ENCODE assay signal across 18 cellular contexts in genomic region chr10:15346440-15347141, GRCh38. TPM values are rescaled to one million over a fixed set of nuclear protein-coding genes. Genes with fewer than 3 reads are reported as not detected.
DNase-seq lines count a peak whose midpoint lies in the region; ATAC-seq and TF ChIP-seq lines count a peak whose summit lies in the region.
"Had no signal": no experiment of that assay in that cellular context is flagged by ENCODE, and none has a peak within 500 bp of the region (broad histone marks: within the 10 kb centered on the region; RNA-seq: fewer than 3 reads in every experiment).

No MANE protein-coding gene starts in this region.

- H3K4me1 ChIP-seq in right cardiac atrium (ENCODE audit: control insufficient read depth, insufficient read depth, low read length): peaks cover 4% of the 10 kb centered on the region
- peaks cover 7 to 48% (median 28%) of the 10 kb centered on the region in 4 donors for H3K4me1 ChIP-seq in stomach

- no peaks in the 10 kb centered on the region for H3K36me3 Mint-ChIP-seq in progenitor cell of endocrine pancreas (ENCODE audit: insufficient read depth)

- no peak overlapping the region for H3K4me3 Mint-ChIP-seq in progenitor cell of endocrine pancreas (ENCODE audit: low read depth)

- WGBS in right cardiac atrium: 25% methylated on average over 8 of the region's 8 CpGs
- WGBS in stomach, 5 donors: 50 to 65% (median 61%) methylated on average over 8 of the region's 8 CpGs

- TF ChIP-seq POLR2A in stomach (IDR thresholded peaks at IDR 0.05): no peak

- H3K27ac Mint-ChIP-seq in progenitor cell of endocrine pancreas: peak overlapping the region; percentile 79

- peaks cover 57% of the 10 kb centered on the region for H3K4me1 Mint-ChIP-seq in progenitor cell of endocrine pancreas (ENCODE audit: low read depth)

- H3K4me3 ChIP-seq in right cardiac atrium (ENCODE audit: low read length) (no peak overlapping the region), stomach (no peak overlapping the region)
- H3K4me3 ChIP-seq: upper lobe of left lung had no signal

- H3K27me3 ChIP-seq in right cardiac atrium (ENCODE audit: control insufficient read depth, insufficient read depth) (no peaks in the 10 kb centered on the region), stomach (no peaks in the 10 kb centered on the region)
- H3K27me3 ChIP-seq: upper lobe of left lung had no signal

- no peaks in the 10 kb centered on the region for H3K9me3 Mint-ChIP-seq in progenitor cell of endocrine pancreas (ENCODE audit: low read depth)

- no peaks in the 10 kb centered on the region for H3K36me3 ChIP-seq in stomach
- H3K36me3 ChIP-seq: upper lobe of left lung, WERI-Rb-1 had no signal

- no peak for TF ChIP-seq EP300 in stomach (IDR thresholded peaks at IDR 0.05)

- no peak for TF ChIP-seq CTCF in progenitor cell of endocrine pancreas (IDR thresholded peaks at IDR 0.05; ENCODE audit: unreplicated experiment)
- TF ChIP-seq CTCF in stomach (IDR thresholded peaks at IDR 0.05): no peak

- peak; percentile 74 to 81 for ATAC-seq in right cardiac atrium
- no peak for ATAC-seq in HG02571 (IDR thresholded peaks at IDR 0.05; ENCODE audit: unreplicated experiment)
- ATAC-seq: Panc1 had no signal

- no peaks in the 10 kb centered on the region for H3K9me3 ChIP-seq in right cardiac atrium (ENCODE audit: control insufficient read depth, low read length)
- no peaks in the 10 kb centered on the region for H3K9me3 ChIP-seq in stomach
- H3K9me3 ChIP-seq: upper lobe of left lung had no signal

- no peaks in the 10 kb centered on the region for H3K27me3 Mint-ChIP-seq in progenitor cell of endocrine pancreas

- H3K27ac ChIP-seq in right cardiac atrium (ENCODE audit: low read length) (no peak overlapping the region), stomach (peak overlapping the region in 1 of 5 donors; percentile 34)
- H3K27ac ChIP-seq: upper lobe of left lung, WERI-Rb-1 had no signal

- DNase-seq in G401 (ENCODE audit: low spot score) (peak; percentile 49), cerebellar cortex (ENCODE audit: low spot score) (peak; percentile 36), right cardiac atrium (peak; percentile 61 to 74 (median 70)), progenitor cell of endocrine pancreas (ENCODE audit: low spot score, unreplicated experiment) (no peak), stomach (no peak), DMS153 (lab: John Stamatoyannopoulos, UW) (no peak)
- no peak for DNase-seq in activated CD8-positive, alpha-beta memory T cell treated with anti-CD3 and anti-CD28 coated beads, Interleukin-2, amount 50 U/mL, for 48 hours
- DNase-seq: activated CD8-positive, alpha-beta memory T cell treated with anti-CD3 and anti-CD28 coated beads for 24 hours; GOT3; MV-4-11; NCI-H2081; NCI-H748 treated with DMSO at 0.1 percent for 48 hours; stimulated activated CD4-positive, alpha-beta T cell treated with anti-CD3 and anti-CD28 coated beads, Interleukin-2, amount 100 ng/mL, for 48 hours; stimulated activated CD8-positive, alpha-beta memory T cell treated with anti-CD3 and anti-CD28 coated beads, Interleukin-4, amount 100 ng/mL, for 48 hours; upper lobe of left lung; WERI-Rb-1 had no signal

- intact Hi-C loops in right cardiac atrium (cut with DNase I): no loop called here
- intact Hi-C loops in stomach (cut with DNase I; ENCODE audit: low total_unique reads): no loop called here

- in situ Hi-C loops in G401 (cut with HindIII; ENCODE audit: low sequenced_read_pairs): no loop called here

RNA-seq across cellular contexts. Expression of gene FAM171A1, which starts 24.5 kb away (rescaled TPM):
- 2.6 TPM in 2 replicates for total RNA-seq in G401 (2014; rRNA removed; shearing (Covaris generic))
- total RNA-seq in right cardiac atrium: 10 to 100 TPM; 13.1 to 15.0 (median 13.8) TPM
- polyA plus RNA-seq in right cardiac atrium: 9.3 TPM
- total RNA-seq in progenitor cell of endocrine pancreas: 75.6 and 86.1 TPM in 2 replicates
- 10 to 100 TPM in 4 of 5 donors, 1 to 10 TPM in 1; 1.8 to 98.7 (median 24.6) TPM for total RNA-seq in stomach
- 1 to 10 TPM; 3.1 to 5.5 (median 5.0) TPM for polyA plus RNA-seq in stomach

Comparison
In these comparisons a context has a peak if more than half of its experiments do, and no peak if none do; other contexts are left out.
1. DNase-seq: peak in G401 (single experiment), cerebellar cortex (single experiment) and right cardiac atrium (3 of 3); none in progenitor cell of endocrine pancreas (single experiment), stomach (single experiment), activated CD8-positive, alpha-beta memory T cell treated with anti-CD3 and anti-CD28 coated beads, Interleukin-2, amount 50 U/mL, for 48 hours (single experiment) and DMS153 (single experiment).